Comparison of ENCODE assay signal across 9 cellular contexts in the genomic region with DNA sequence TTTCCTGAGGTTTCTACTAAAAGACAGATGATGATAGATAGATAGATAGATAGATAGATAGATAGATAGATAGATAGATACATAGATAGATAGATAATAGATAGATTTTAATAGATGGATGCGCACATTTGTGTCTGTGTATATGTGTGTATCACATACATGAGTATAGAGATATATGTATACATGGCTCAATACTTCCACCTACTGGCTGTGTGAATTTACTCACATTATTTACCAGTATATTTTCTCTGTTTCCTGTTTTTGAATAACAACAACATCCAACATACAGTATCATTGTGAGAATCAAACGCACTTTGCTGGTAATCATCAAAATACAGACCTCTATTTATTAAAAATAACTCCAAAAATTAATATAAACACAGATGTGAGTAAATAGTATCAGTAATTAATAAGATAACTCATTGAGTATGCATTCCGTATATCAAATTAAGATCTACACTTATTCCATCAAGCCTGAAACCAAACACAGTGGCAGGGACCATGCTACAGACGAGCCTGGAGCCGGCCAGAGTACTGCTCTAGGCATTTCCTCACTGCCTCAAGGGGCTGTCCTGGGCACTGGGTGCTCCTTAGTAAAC.
A peak's percentile ranks its signal among the peaks of the same experiment; 100 is the strongest.
DNase-seq lines count a peak whose midpoint lies in the region; ATAC-seq and TF ChIP-seq lines count a peak whose summit lies in the region.
"Had no signal": no experiment of that assay in that cellular context is flagged by ENCODE, and none has a peak within 500 bp of the region (broad histone marks: within the 10 kb centered on the region; RNA-seq: fewer than 3 reads in every experiment).

No MANE protein-coding gene starts in this region.

- H3K4me3 ChIP-seq in cardiac muscle cell (no peak overlapping the region), breast epithelium (no peak overlapping the region), right lobe of liver (no peak overlapping the region)
- H3K4me3 ChIP-seq in CD8-positive, alpha-beta T cell (ENCODE audit: low read depth, low read length), result no peak overlapping the region

- ATAC-seq in Right ventricle myocardium inferior (no peak), HG03342 (IDR thresholded peaks at IDR 0.05; ENCODE audit: unreplicated experiment) (peak; percentile 77), right lobe of liver (peak; percentile 50 to 66 (median 58))
- ATAC-seq in CD8-positive, alpha-beta T cell, result no peak

- peaks cover 3% of the 10 kb centered on the region for H3K9me3 Mint-ChIP-seq in CD8-positive, alpha-beta T cell

- TF ChIP-seq CTCF in cardiac muscle cell (IDR thresholded peaks at IDR 0.05; ENCODE audit: low read depth, low read length) (peak; percentile 46), breast epithelium (IDR thresholded peaks at IDR 0.05) (peak in 2 of 3 donors; percentile 39 to 51), right lobe of liver (IDR thresholded peaks at IDR 0.05) (peak; percentile 49 to 56 (median 53))
- no peak for TF ChIP-seq CTCF in CD8-positive, alpha-beta T cell (IDR thresholded peaks at IDR 0.05)

- H3K4me1 ChIP-seq in cardiac muscle cell (ENCODE audit: low read depth) (no peaks in the 10 kb centered on the region), breast epithelium (no peaks in the 10 kb centered on the region), right lobe of liver (no peaks in the 10 kb centered on the region)
- no peaks in the 10 kb centered on the region for H3K4me1 ChIP-seq in CD8-positive, alpha-beta T cell (ENCODE audit: insufficient read depth, low read length)

- H3K4me3 Mint-ChIP-seq in CD8-positive, alpha-beta T cell, result no peak overlapping the region
- H3K4me3 Mint-ChIP-seq: activated naive CD8-positive, alpha-beta T cell had no signal

- H3K9me3 ChIP-seq in cardiac muscle cell (ENCODE audit: low read depth) (no peaks in the 10 kb centered on the region), breast epithelium (no peaks in the 10 kb centered on the region), right lobe of liver (no peaks in the 10 kb centered on the region)
- H3K9me3 ChIP-seq in CD8-positive, alpha-beta T cell (ENCODE audit: low read length), result no peaks in the 10 kb centered on the region

- POLR2A ChIA-PET in CD8-positive, alpha-beta T cell (lab: Charles Lee), result no interaction called here

- DNase-seq in cardiac muscle cell (ENCODE audit: low read depth in 1 of 2, low spot score in 1 of 2) (peak; percentile 55 to 78), Right ventricle myocardium inferior (ENCODE audit: missing footprints) (no peak), NCI-H524 (lab: John Stamatoyannopoulos, UW) (peak; percentile 8 to 75), breast epithelium (ENCODE audit: low spot score in 2 of 2) (no peak), right lobe of liver (no peak), KG1 (lab: John Stamatoyannopoulos, UW) (no peak)
- no peak for DNase-seq in CD8-positive, alpha-beta T cell

- H3K27me3 Mint-ChIP-seq in CD8-positive, alpha-beta T cell (ENCODE audit: low read depth), result no peaks in the 10 kb centered on the region
- H3K27me3 Mint-ChIP-seq: activated naive CD8-positive, alpha-beta T cell had no signal

- H3K36me3 ChIP-seq in cardiac muscle cell, result no peaks in the 10 kb centered on the region
- no peaks in the 10 kb centered on the region for H3K36me3 ChIP-seq in breast epithelium
- H3K36me3 ChIP-seq in right lobe of liver, result no peaks in the 10 kb centered on the region
- no peaks in the 10 kb centered on the region for H3K36me3 ChIP-seq in CD8-positive, alpha-beta T cell (ENCODE audit: insufficient read depth, low read length)

- H3K27ac ChIP-seq in cardiac muscle cell (no peak overlapping the region), breast epithelium (peak overlapping the region in 1 of 2 donors; percentile 10), right lobe of liver (no peak overlapping the region)
- H3K27ac ChIP-seq in CD8-positive, alpha-beta T cell (ENCODE audit: low read depth, low read length), result no peak overlapping the region

- 39% methylated on average over 5 of the region's 5 CpGs for WGBS in right lobe of liver (ENCODE audit: insufficient coverage, low coverage, low lambda C conversion rate, missing lambda C conversion rate)

- no peaks in the 10 kb centered on the region for H3K4me1 Mint-ChIP-seq in CD8-positive, alpha-beta T cell (ENCODE audit: low read depth)

- CTCF ChIA-PET in CD8-positive, alpha-beta T cell (lab: Charles Lee), result no interaction called here

- no peaks in the 10 kb centered on the region for H3K27me3 ChIP-seq in cardiac muscle cell
- H3K27me3 ChIP-seq in breast epithelium, result no peaks in the 10 kb centered on the region
- H3K27me3 ChIP-seq in right lobe of liver, result no peaks in the 10 kb centered on the region
- no peaks in the 10 kb centered on the region for H3K27me3 ChIP-seq in CD8-positive, alpha-beta T cell (ENCODE audit: insufficient read depth, low read length)

- intact Hi-C loops in Right ventricle myocardium inferior (cut with DNase I) (loop anchor here (5.0 to 10.0 kb wide), 2 partner anchors 451 to 1283 kb away; no protein-coding TSS in a partner anchor), breast epithelium (cut with DNase I; ENCODE audit: low total_unique reads) (no loop called here), right lobe of liver (cut with DNase I) (no loop called here)
- intact Hi-C loops in CD8-positive, alpha-beta T cell (cut with DNase I, micrococcal nuclease), result no loop called here

- TF ChIP-seq POLR2A in breast epithelium (IDR thresholded peaks at IDR 0.05) (no peak), right lobe of liver (IDR thresholded peaks at IDR 0.05) (no peak)

- H3K36me3 Mint-ChIP-seq in CD8-positive, alpha-beta T cell, result no peaks in the 10 kb centered on the region
- H3K36me3 Mint-ChIP-seq: activated naive CD8-positive, alpha-beta T cell had no signal

- H3K27ac Mint-ChIP-seq in CD8-positive, alpha-beta T cell, result no peak overlapping the region
- H3K27ac Mint-ChIP-seq: activated naive CD8-positive, alpha-beta T cell had no signal

Comparison
In these comparisons a context has a peak if more than half of its experiments do, and no peak if none do; other contexts are left out.
1. DNase-seq: peak in cardiac muscle cell (2 of 2) and NCI-H524 (2 of 2); none in Right ventricle myocardium inferior (single experiment), breast epithelium (0 of 2), right lobe of liver (0 of 3), CD8-positive, alpha-beta T cell (0 of 7) and KG1 (single experiment).
2. ATAC-seq: peak in HG03342 (single experiment) and right lobe of liver (4 of 4); none in Right ventricle myocardium inferior (single experiment) and CD8-positive, alpha-beta T cell (single experiment).